1 cellular context compared by ENCODE assay signal in genomic region chr12:56574210-56574609, GRCh38.
TF ChIP-seq lines count a peak whose summit lies in the region.

No MANE protein-coding gene starts in this region.

TF ChIP-seq in K562, 482 proteins besides CTCF, POLR2A, EP300 and RAD21:
- no peak for TF ChIP-seq MYNN (IDR thresholded peaks at IDR 0.05)
- no peak for TF ChIP-seq MYNN (CRISPR knock-in tag; IDR thresholded peaks at IDR 0.05)
- TF ChIP-seq CAMTA2 (CRISPR knock-in tag; conservative IDR thresholded peaks at IDR 0.05) = no peak
- no peak for TF ChIP-seq ZNF830 (CRISPR knock-in tag; IDR thresholded peaks at IDR 0.05)
- no peak for TF ChIP-seq ZNF609 (CRISPR knock-in tag; IDR thresholded peaks at IDR 0.05; ENCODE audit: borderline replicate concordance)
- no peak for TF ChIP-seq ZC3H4 (CRISPR knock-in tag; IDR thresholded peaks at IDR 0.05; ENCODE audit: borderline replicate concordance)
- peak; percentile 46 for TF ChIP-seq RFX1 (IDR thresholded peaks at IDR 0.05)
- TF ChIP-seq ZNF274 (IDR thresholded peaks at IDR 0.05; ENCODE audit: borderline replicate concordance, low read depth, low read length) = no peak
- no peak for TF ChIP-seq ZBTB34 (CRISPR knock-in tag; IDR thresholded peaks at IDR 0.05)
- TF ChIP-seq CEBPG (CRISPR knock-in tag; IDR thresholded peaks at IDR 0.05) = no peak
- TF ChIP-seq CEBPG (tag; conservative IDR thresholded peaks at IDR 0.05 in 1 of 2, IDR thresholded peaks at IDR 0.05 in 1 of 2) = peak in 1 of 2 experiments; percentile 80; a peak in 3 of 4 replicates
- TF ChIP-seq XRCC5 (IDR thresholded peaks at IDR 0.05; ENCODE audit: low read depth, low read length) = no peak
- peak; percentile 81 for TF ChIP-seq CEBPB (tag; IDR thresholded peaks at IDR 0.05)
- TF ChIP-seq RBM15 (IDR thresholded peaks at IDR 0.05; ENCODE audit: insufficient read depth, low read length) = no peak
TF ChIP-seq in K562: peak in this region for 3.
